Comparison of ENCODE assay signal across 29 cellular contexts in the genomic region with DNA sequence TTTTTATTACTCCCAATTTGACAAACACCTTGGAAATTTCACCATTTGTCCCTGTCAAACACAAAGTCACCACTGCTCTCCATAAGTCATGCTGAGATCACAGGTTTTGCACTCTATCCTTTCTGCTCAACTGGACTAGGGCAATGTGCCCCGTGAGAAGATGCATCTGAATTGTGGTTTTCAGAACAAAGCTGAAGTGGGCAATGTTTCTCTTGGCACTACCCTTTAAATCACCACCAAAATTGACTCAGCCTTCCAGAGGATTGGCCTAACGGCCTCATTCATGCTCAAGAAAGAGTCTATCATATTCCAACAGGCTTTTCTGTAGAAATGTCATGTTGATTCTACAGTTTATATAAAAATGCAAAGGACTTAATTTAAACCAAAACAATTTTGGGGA.
DNase-seq lines count a peak whose midpoint lies in the region; ATAC-seq, FAIRE-seq and TF ChIP-seq lines count a peak whose summit lies in the region.
"Had no signal": no experiment of that assay in that cellular context is flagged by ENCODE, and none has a peak within 500 bp of the region (broad histone marks: within the 10 kb centered on the region; RNA-seq: fewer than 3 reads in every experiment).

No MANE protein-coding gene starts in this region.

- H3K9me3 ChIP-seq in breast epithelium, result no peaks in the 10 kb centered on the region
- no peaks in the 10 kb centered on the region for H3K9me3 ChIP-seq in testis
- H3K9me3 ChIP-seq: ascending aorta, HAP-1, left ventricle myocardium inferior, ovary, spleen, suprapubic skin had no signal

- peaks cover 9% of the 10 kb centered on the region for H3K9me3 Mint-ChIP-seq in MCF 10A (ENCODE audit: unreplicated experiment)
- peaks cover 0 to 11% of the 10 kb centered on the region in 2 donors for H3K9me3 Mint-ChIP-seq in activated T-cell treated with anti-CD3 and anti-CD28 coated beads, Interleukin-2, amount 50 U/mL, for 72 hours
- H3K9me3 Mint-ChIP-seq: activated T-helper 17 cell treated with anti-CD3 and anti-CD28 coated beads, Interleukin-2, amount 50 U/mL, for 72 hours; stimulated activated effector memory CD8-positive, alpha-beta T cell treated with anti-CD3 and anti-CD28 coated beads, Interleukin-12 subunit alpha, Interleukin-12 subunit beta, amount 100 ng/mL, for 72 hours; T-helper 2 cell treated with Interferon-gamma antibody and Interleukin-4, amounts not matched to agents 5 μg/mL and 100 μg/mL, for 36 hours had no signal

- CTCF ChIA-PET in MCF 10A (lab: Yijun Ruan, JAX), result no interaction called here

- DNase-seq in MCF 10A (ENCODE audit: unreplicated experiment) (peak; percentile 46), breast epithelium (ENCODE audit: low spot score in 2 of 2) (no peak), RPMI7951 (ENCODE audit: low read depth) (peak; percentile 81), fibroblast of peridontal ligament (ENCODE audit: extremely low read depth) (peak; percentile 55), urothelium cell line (ENCODE audit: low spot score) (no peak), testis (no peak)
- no peak for DNase-seq in activated T-cell treated with anti-CD3 and anti-CD28 coated beads, Interleukin-2, amount 50 U/mL, for 72 hours
- DNase-seq: foreskin melanocyte; immature natural killer cell; left ventricle myocardium inferior; midbrain; NCI-H1694 treated with DMSO at 0.1 percent for 48 hours; NCI-H2227 treated with DMSO at 0.1 percent for 48 hours; ovary; spleen; stimulated activated CD4-positive, alpha-beta T cell treated with anti-CD3 and anti-CD28 coated beads, Interleukin-2, amount 100 ng/mL, for 48 hours had no signal

- no peak for TF ChIP-seq POLR2A in breast epithelium (IDR thresholded peaks at IDR 0.05)
- TF ChIP-seq POLR2A in testis (IDR thresholded peaks at IDR 0.05), result no peak

- no peaks in the 10 kb centered on the region for H3K4me1 Mint-ChIP-seq in MCF 10A (ENCODE audit: insufficient read depth, unreplicated experiment)
- no peaks in the 10 kb centered on the region for H3K4me1 Mint-ChIP-seq in activated T-cell treated with anti-CD3 and anti-CD28 coated beads, Interleukin-2, amount 50 U/mL, for 72 hours (ENCODE audit: low read depth)
- H3K4me1 Mint-ChIP-seq: activated T-helper 17 cell treated with anti-CD3 and anti-CD28 coated beads, Interleukin-2, amount 50 U/mL, for 72 hours; B cell; immature natural killer cell; stimulated activated effector memory CD8-positive, alpha-beta T cell treated with anti-CD3 and anti-CD28 coated beads, Interleukin-12 subunit alpha, Interleukin-12 subunit beta, amount 100 ng/mL, for 72 hours had no signal

- H3K27me3 Mint-ChIP-seq in MCF 10A (ENCODE audit: insufficient read depth, unreplicated experiment), result no peaks in the 10 kb centered on the region
- H3K27me3 Mint-ChIP-seq in activated T-cell treated with anti-CD3 and anti-CD28 coated beads, Interleukin-2, amount 50 U/mL, for 72 hours (ENCODE audit: low read depth), result no peaks in the 10 kb centered on the region
- H3K27me3 Mint-ChIP-seq: activated T-helper 17 cell treated with anti-CD3 and anti-CD28 coated beads, Interleukin-2, amount 50 U/mL, for 72 hours had no signal

- intact Hi-C loops in MCF 10A (cut with micrococcal nuclease) (no loop called here), breast epithelium (cut with DNase I; ENCODE audit: low total_unique reads) (no loop called here), testis (cut with DNase I; ENCODE audit: low total_unique reads) (no loop called here)

- H3K27ac ChIP-seq in breast epithelium (no peak overlapping the region), testis (no peak overlapping the region)
- H3K27ac ChIP-seq: ascending aorta, hepatocyte, left ventricle myocardium inferior, ovary, spleen, suprapubic skin had no signal

- H3K27ac Mint-ChIP-seq in MCF 10A (ENCODE audit: low read depth, unreplicated experiment), result no peak overlapping the region
- H3K27ac Mint-ChIP-seq in activated T-cell treated with anti-CD3 and anti-CD28 coated beads, Interleukin-2, amount 50 U/mL, for 72 hours, result no peak overlapping the region
- H3K27ac Mint-ChIP-seq: activated naive CD4-positive, alpha-beta T cell treated with anti-CD3 and anti-CD28 coated beads, Interleukin-2, amount 50 U/mL, for 72 hours; activated T-helper 17 cell treated with anti-CD3 and anti-CD28 coated beads, Interleukin-2, amount 50 U/mL, for 72 hours; B cell; immature natural killer cell; nephron; stimulated activated effector memory CD8-positive, alpha-beta T cell treated with anti-CD3 and anti-CD28 coated beads, Interleukin-12 subunit alpha, Interleukin-12 subunit beta, amount 100 ng/mL, for 72 hours; T-helper 2 cell treated with Interferon-gamma antibody and Interleukin-4, amounts not matched to agents 5 μg/mL and 100 μg/mL, for 36 hours had no signal

- BruUV-seq in MCF 10A (replicated peaks; lab: Mats Ljungman, UMichigan), result no TSS peak

- H3K27me3 ChIP-seq in breast epithelium, result no peaks in the 10 kb centered on the region
- no peaks in the 10 kb centered on the region for H3K27me3 ChIP-seq in testis
- H3K27me3 ChIP-seq: ascending aorta, hepatocyte, ovary, suprapubic skin had no signal

- ATAC-seq in GM21381 (IDR thresholded peaks at IDR 0.05; ENCODE audit: unreplicated experiment), result no peak
- ATAC-seq in activated T-cell treated with anti-CD3 and anti-CD28 coated beads, Interleukin-2, amount 50 U/mL, for 72 hours (replicated peaks in 1 of 2), result no peak
- ATAC-seq: activated naive CD4-positive, alpha-beta T cell treated with anti-CD3 and anti-CD28 coated beads, Interleukin-2, amount 50 U/mL, for 72 hours; activated T-helper 17 cell treated with anti-CD3 and anti-CD28 coated beads, Interleukin-2, amount 50 U/mL, for 72 hours; stimulated activated effector memory CD8-positive, alpha-beta T cell treated with anti-CD3 and anti-CD28 coated beads, Interleukin-12 subunit alpha, Interleukin-12 subunit beta, amount 100 ng/mL, for 72 hours had no signal

- POLR2A ChIA-PET in MCF 10A (lab: Yijun Ruan, JAX), result no interaction called here

- TF ChIP-seq CTCF in MCF 10A (IDR thresholded peaks at IDR 0.05; ENCODE audit: unreplicated experiment) (no peak), breast epithelium (IDR thresholded peaks at IDR 0.05) (no peak), testis (IDR thresholded peaks at IDR 0.05) (no peak)

- peak; percentile 55 for FAIRE-seq in urothelium cell line (lab: Jason Lieb, UNC)
- FAIRE-seq: A204.1, GM12891 had no signal

- H3K4me1 ChIP-seq in breast epithelium, result no peaks in the 10 kb centered on the region
- no peaks in the 10 kb centered on the region for H3K4me1 ChIP-seq in testis
- H3K4me1 ChIP-seq: ascending aorta, HAP-1, spleen, suprapubic skin had no signal

- H3K36me3 ChIP-seq in breast epithelium (no peaks in the 10 kb centered on the region), testis (ENCODE audit: low read depth, missing control alignments) (no peaks in the 10 kb centered on the region)
- H3K36me3 ChIP-seq: ascending aorta, HAP-1, left ventricle myocardium inferior, ovary, spleen, suprapubic skin had no signal

- H3K36me3 Mint-ChIP-seq in MCF 10A (ENCODE audit: insufficient read depth, unreplicated experiment), result no peaks in the 10 kb centered on the region
- H3K36me3 Mint-ChIP-seq in activated T-cell treated with anti-CD3 and anti-CD28 coated beads, Interleukin-2, amount 50 U/mL, for 72 hours (ENCODE audit: insufficient read depth in 2 of 2), result no peaks in the 10 kb centered on the region
- H3K36me3 Mint-ChIP-seq: activated naive CD4-positive, alpha-beta T cell treated with anti-CD3 and anti-CD28 coated beads, Interleukin-2, amount 50 U/mL, for 72 hours; immature natural killer cell; stimulated activated effector memory CD8-positive, alpha-beta T cell treated with anti-CD3 and anti-CD28 coated beads, Interleukin-12 subunit alpha, Interleukin-12 subunit beta, amount 100 ng/mL, for 72 hours had no signal

- H3K4me3 Mint-ChIP-seq in MCF 10A (ENCODE audit: unreplicated experiment), result no peak overlapping the region
- H3K4me3 Mint-ChIP-seq in activated T-cell treated with anti-CD3 and anti-CD28 coated beads, Interleukin-2, amount 50 U/mL, for 72 hours, result no peak overlapping the region
- H3K4me3 Mint-ChIP-seq: activated T-helper 17 cell treated with anti-CD3 and anti-CD28 coated beads, Interleukin-2, amount 50 U/mL, for 72 hours; B cell; immature natural killer cell; nephron; stimulated activated effector memory CD8-positive, alpha-beta T cell treated with anti-CD3 and anti-CD28 coated beads, Interleukin-12 subunit alpha, Interleukin-12 subunit beta, amount 100 ng/mL, for 72 hours; T-helper 2 cell treated with Interferon-gamma antibody and Interleukin-4, amounts not matched to agents 5 μg/mL and 100 μg/mL, for 36 hours had no signal

- 73 to 81% methylated on average over 2 of the region's 2 CpGs for WGBS in testis, 2 donors

- no peak overlapping the region for H3K4me3 ChIP-seq in breast epithelium
- H3K4me3 ChIP-seq in testis, result no peak overlapping the region
- H3K4me3 ChIP-seq: ascending aorta, HAP-1, hepatocyte, left ventricle myocardium inferior, ovary, spleen, suprapubic skin had no signal

Comparison
In these comparisons a context has a peak if more than half of its experiments do, and no peak if none do; other contexts are left out.
1. DNase-seq: peak in MCF 10A (single experiment), RPMI7951 (single experiment) and fibroblast of peridontal ligament (single experiment); none in breast epithelium (0 of 2), urothelium cell line (single experiment), testis (single experiment) and activated T-cell treated with anti-CD3 and anti-CD28 coated beads, Interleukin-2, amount 50 U/mL, for 72 hours (0 of 2).